Comparison of ENCODE assay signal across 8 cellular contexts in genomic region chr11:76444384-76445121, GRCh38. TPM values are rescaled to one million over a fixed set of nuclear protein-coding genes. Genes with fewer than 3 reads are reported as not detected.
DNase-seq lines count a peak whose midpoint lies in the region; ATAC-seq and TF ChIP-seq lines count a peak whose summit lies in the region.

Gene EMSY, plus strand, starts transcription at chr11:76445018. Its CDS starts 1,921 bp downstream, at chr11:76446939.

- no peaks in the 10 kb centered on the region for H3K9me3 Mint-ChIP-seq in type B pancreatic cell

- peak; percentile 92 for ATAC-seq in HG02870 (IDR thresholded peaks at IDR 0.05; ENCODE audit: unreplicated experiment)
- peak; percentile 96 to 98 (median 98) for ATAC-seq in heart left ventricle

- peaks cover 18% of the 10 kb centered on the region for H3K36me3 Mint-ChIP-seq in type B pancreatic cell

- H3K4me3 ChIP-seq in heart left ventricle, result peak within 1 kb of the TSS; percentile 71 to 100 (median 94)

- H3K36me3 ChIP-seq in heart left ventricle, result peaks cover 0 to 32% (median 26%) of the 10 kb centered on the region in 9 donors

- peak within 1 kb of the TSS; percentile 83 to 98 (median 92) for H3K27ac ChIP-seq in heart left ventricle

- intact Hi-C loops in T-helper 1 cell treated with Interleukin-12 subunit alpha and Interleukin-12 subunit beta and Interleukin-4 antibody, amounts not matched to agents 30 ng/mL and 1 ng/mL, for 36 hours (cut with micrococcal nuclease), result loop anchor here (1.0 to 10.0 kb wide), 17 partner anchors 20 to 1500 kb away; partner anchors contain the start of genes ACER3, CAPN5, DGAT2 and GVQW3
- intact Hi-C loops in heart left ventricle (cut with DNase I), result loop anchor here in 8 of 10 donors (1.0 to 10.0 kb wide), 7 partner anchors 62 to 237 kb away; partner anchors contain the start of genes GVQW3 (in 8 of the 8), THAP12 (in 8 of the 8) and WNT11 (in 2 of the 8)

- no peaks in the 10 kb centered on the region for H3K9me3 ChIP-seq in heart left ventricle

- DNase-seq in GM13976 (ENCODE audit: low spot score) (peak; percentile 94), NCI-H146 treated with DMSO at 0.1 percent for 48 hours (lab: John Stamatoyannopoulos, UW; ENCODE audit: unreplicated experiment) (peak; percentile 99), amniotic epithelial cell (ENCODE audit: low read depth) (peak; percentile 100), heart left ventricle (peak; percentile 97 to 98 (median 98)), pons (ENCODE audit: low spot score) (peak; percentile 100), type B pancreatic cell (ENCODE audit: extremely low spot score, unreplicated experiment) (peak; percentile 95)

- WGBS in heart left ventricle, 4 donors, result 0 to 1% (median 0%) methylated on average over 47 to 53 of the region's 53 CpGs

- TF ChIP-seq CTCF in GM13976 (IDR thresholded peaks at IDR 0.05; ENCODE audit: borderline replicate concordance, control extremely low read depth, extremely low read depth, insufficient read depth, missing control alignments), result no peak
- peak in 1 of 12 donors; percentile 9 for TF ChIP-seq CTCF in heart left ventricle (IDR thresholded peaks at IDR 0.05)
- no peak for TF ChIP-seq CTCF in type B pancreatic cell (conservative IDR thresholded peaks at IDR 0.05)

- H3K27me3 ChIP-seq in heart left ventricle, result no peaks in the 10 kb centered on the region

- in situ Hi-C loops in GM13976 (cut with MboI; ENCODE audit: low sequenced_read_pairs, unreplicated experiment), result no loop called here

- H3K27me3 Mint-ChIP-seq in type B pancreatic cell, result no peaks in the 10 kb centered on the region

- peaks cover 0 to 28% (median 14%) of the 10 kb centered on the region in 12 donors for H3K4me1 ChIP-seq in heart left ventricle

- H3K4me3 Mint-ChIP-seq in type B pancreatic cell, result peak within 1 kb of the TSS; percentile 99

- peak; percentile 91 to 95 for TF ChIP-seq POLR2A in heart left ventricle (IDR thresholded peaks at IDR 0.05)

- H3K4me1 Mint-ChIP-seq in type B pancreatic cell (ENCODE audit: unreplicated experiment), result peaks cover 15% of the 10 kb centered on the region

- H3K27ac Mint-ChIP-seq in type B pancreatic cell, result peak within 1 kb of the TSS; percentile 99

RNA-seq across cellular contexts. Expression of gene EMSY, which starts in this region (rescaled TPM):
- 33.5 and 34.2 TPM in 2 replicates for total RNA-seq in T-helper 1 cell treated with Interleukin-12 subunit alpha and Interleukin-12 subunit beta and Interleukin-4 antibody, amounts not matched to agents 30 ng/mL and 1 ng/mL, for 36 hours
- total RNA-seq in heart left ventricle, result 10 to 100 TPM; 14.5 to 37.6 (median 18.6) TPM
- polyA plus RNA-seq in heart left ventricle, result 10 to 100 TPM in 1 of 2 donors, 1 to 10 TPM in 1; 5.8 to 10.2 TPM
- 20.1 and 32.3 TPM in 2 replicates for total RNA-seq in type B pancreatic cell (ENCODE audit: low replicate concordance)

Comparison
In these comparisons a context has a peak if more than half of its experiments do, and no peak if none do; other contexts are left out.
1. Peak in every context shown above with its lines: DNase-seq, ATAC-seq, H3K4me3 ChIP-seq and H3K27ac ChIP-seq.